Comparison of ENCODE assay signal across 8 cellular contexts in genomic region chr3:143119009-143119914, GRCh38. TPM values are rescaled to one million over a fixed set of nuclear protein-coding genes. Genes with fewer than 3 reads are reported as not detected.
DNase-seq lines count a peak whose midpoint lies in the region; ATAC-seq and TF ChIP-seq lines count a peak whose summit lies in the region.

A gene with protein sequence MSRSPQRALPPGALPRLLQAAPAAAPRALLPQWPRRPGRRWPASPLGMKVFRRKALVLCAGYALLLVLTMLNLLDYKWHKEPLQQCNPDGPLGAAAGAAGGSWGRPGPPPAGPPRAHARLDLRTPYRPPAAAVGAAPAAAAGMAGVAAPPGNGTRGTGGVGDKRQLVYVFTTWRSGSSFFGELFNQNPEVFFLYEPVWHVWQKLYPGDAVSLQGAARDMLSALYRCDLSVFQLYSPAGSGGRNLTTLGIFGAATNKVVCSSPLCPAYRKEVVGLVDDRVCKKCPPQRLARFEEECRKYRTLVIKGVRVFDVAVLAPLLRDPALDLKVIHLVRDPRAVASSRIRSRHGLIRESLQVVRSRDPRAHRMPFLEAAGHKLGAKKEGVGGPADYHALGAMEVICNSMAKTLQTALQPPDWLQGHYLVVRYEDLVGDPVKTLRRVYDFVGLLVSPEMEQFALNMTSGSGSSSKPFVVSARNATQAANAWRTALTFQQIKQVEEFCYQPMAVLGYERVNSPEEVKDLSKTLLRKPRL (plus strand): TSS chr3:143119771. CDS start chr3:143120817, 1,046 bp downstream.

- H3K36me3 Mint-ChIP-seq in chondrocyte (ENCODE audit: low read depth) = peaks cover 1% of the 10 kb centered on the region

- peak; percentile 73 for DNase-seq in NCI-H1436 (lab: John Stamatoyannopoulos, UW)
- DNase-seq in NCI-H1436 treated with DMSO at 0.1 percent for 48 hours (lab: John Stamatoyannopoulos, UW) = no peak
- peak; percentile 8 for DNase-seq in NCI-H2029 treated with DMSO at 0.1 percent for 48 hours (lab: John Stamatoyannopoulos, UW)
- DNase-seq in activated CD4-positive, CD25-positive, alpha-beta regulatory T cell (lab: John Stamatoyannopoulos, UW) = peak; percentile 40 to 58 (median 50)
- no peak for DNase-seq in chondrocyte (ENCODE audit: low spot score)
- DNase-seq in kidney tubule cell (ENCODE audit: low spot score) = peak; percentile 77
- DNase-seq in stimulated activated CD4-positive, alpha-beta T cell treated with anti-CD3 and anti-CD28 coated beads, Interleukin-1b, Interleukin-23, amount 100 ng/mL, for 24 hours (ENCODE audit: low read depth in 4 of 4, low spot score in 1 of 4) = peak in 3 of 4 experiments; percentile 40 to 68 (median 60)

- H3K27me3 Mint-ChIP-seq in chondrocyte (ENCODE audit: low read depth) = peaks cover 3% of the 10 kb centered on the region

- H3K27ac Mint-ChIP-seq in chondrocyte (ENCODE audit: unreplicated experiment) = peak within 1 kb of the TSS; percentile 74

- no peaks in the 10 kb centered on the region for H3K9me3 Mint-ChIP-seq in chondrocyte (ENCODE audit: low read depth)

- H3K4me1 Mint-ChIP-seq in chondrocyte (ENCODE audit: low read depth) = peaks cover 15% of the 10 kb centered on the region

- peak; percentile 82 for ATAC-seq in HG02798 (IDR thresholded peaks at IDR 0.05; ENCODE audit: poor library complexity, unreplicated experiment)

- peak within 1 kb of the TSS; percentile 87 for H3K4me3 Mint-ChIP-seq in chondrocyte (ENCODE audit: unreplicated experiment)

- TF ChIP-seq CTCF in chondrocyte (IDR thresholded peaks at IDR 0.05) = peak; percentile 28

RNA-seq across cellular contexts. Expression of the gene that starts here (rescaled TPM):
- total RNA-seq in chondrocyte = 8.7 to 23.1 TPM (median 23.1 TPM) in 3 replicates

Comparison
In these comparisons a context has a peak if more than half of its experiments do, and no peak if none do; other contexts are left out.
1. DNase-seq: peak in NCI-H1436 (single experiment), NCI-H2029 treated with DMSO at 0.1 percent for 48 hours (single experiment), activated CD4-positive, CD25-positive, alpha-beta regulatory T cell (4 of 4), kidney tubule cell (single experiment) and stimulated activated CD4-positive, alpha-beta T cell treated with anti-CD3 and anti-CD28 coated beads, Interleukin-1b, Interleukin-23, amount 100 ng/mL, for 24 hours (3 of 4); none in NCI-H1436 treated with DMSO at 0.1 percent for 48 hours (single experiment) and chondrocyte (single experiment).